16 cellular contexts compared by ENCODE assay signal in genomic region chr2:62055724-62056336, GRCh38.
"Had no signal": no experiment of that assay in that cellular context is flagged by ENCODE, and none has a peak within 500 bp of the region (broad histone marks: within the 10 kb centered on the region; RNA-seq: fewer than 3 reads in every experiment).

No MANE protein-coding gene starts in this region.

- DNase-seq: activated CD4-positive, alpha-beta T cell treated with anti-CD3 and anti-CD28 coated beads for 48 hours; activated CD8-positive, alpha-beta memory T cell treated with anti-CD3 and anti-CD28 coated beads, Interleukin-2, amount 50 U/mL, for 4 hours; activated CD8-positive, alpha-beta T cell treated with anti-CD3 and anti-CD28 coated beads, Interleukin-2, amount 10 ng/mL, durations not matched to agents 7 days and 5 days; activated naive CD4-positive, alpha-beta T cell; aorta; kidney glomerular epithelial cell; posterior cingulate gyrus; stimulated activated CD4-positive, alpha-beta T cell treated with anti-CD3 and anti-CD28 coated beads, Interleukin-2, amount 100 ng/mL, for 48 hours; stimulated activated naive B cell treated with anti-CD40 and anti-IgM and Interleukin-4, amounts not matched to agents 10 μg/mL and 1 μg/mL and 100 μg/mL, for 72 hours; substantia nigra had no signal

- H3K4me3 ChIP-seq: cardiac muscle cell, tibial nerve, vagina had no signal

- H3K27me3 ChIP-seq: cardiac muscle cell, tibial nerve, vagina had no signal

- FAIRE-seq: endometrium had no signal

- H3K9me3 ChIP-seq: vagina had no signal

- ATAC-seq: activated CD8-positive, alpha-beta T cell treated with anti-CD3 and anti-CD28 coated beads, Interleukin-2, amount 10 ng/mL, durations not matched to agents 7 days and 5 days; esophagus mucosa; stimulated activated naive B cell treated with anti-CD40 and anti-IgM and Interleukin-4, amounts not matched to agents 10 μg/mL and 1 μg/mL and 100 μg/mL, for 72 hours; WTC11 had no signal

- H3K36me3 ChIP-seq: cardiac muscle cell, vagina had no signal

- H3K4me1 ChIP-seq: tibial nerve had no signal

- H3K27ac ChIP-seq: cardiac muscle cell, tibial nerve, vagina had no signal
